2 cellular contexts compared by ENCODE assay signal in genomic region chr16:173861-174769, GRCh38.
TF ChIP-seq lines count a peak whose summit lies in the region.

No MANE protein-coding gene starts in this region.

TF ChIP-seq in Ishikawa, 13 proteins besides CTCF, POLR2A, EP300 and RAD21:
- TF ChIP-seq REST (IDR thresholded peaks at IDR 0.05; ENCODE audit: low read depth) (peak; percentile 74), NFIC (IDR thresholded peaks at IDR 0.05) (peak; percentile 68), MAX (IDR thresholded peaks at IDR 0.05) (0 out of 2 replicates have a peak, but pooled peaks have one; percentile 25)

TF ChIP-seq in HepG2, 621 proteins besides CTCF, POLR2A, EP300 and RAD21:
- peak; percentile 30; the same call in 1 of the 2 replicates for TF ChIP-seq SAP130 (CRISPR knock-in tag; IDR thresholded peaks at IDR 0.05; ENCODE audit: low read depth)
- 0 out of 2 replicates have a peak, but pooled peaks have one; percentile 12 for TF ChIP-seq MEIS2 (CRISPR knock-in tag; IDR thresholded peaks at IDR 0.05)
- peak; percentile 91 for TF ChIP-seq MIER2 (CRISPR knock-in tag; IDR thresholded peaks at IDR 0.05)
- 0 out of 2 replicates have a peak, but pooled peaks have one; percentile 21 for TF ChIP-seq SALL1 (CRISPR knock-in tag; IDR thresholded peaks at IDR 0.05)
- peak; percentile 30; the same call in 1 of the 2 replicates for TF ChIP-seq NFKB2 (CRISPR knock-in tag; IDR thresholded peaks at IDR 0.05; ENCODE audit: borderline replicate concordance)
- peak; percentile 80; the same call in 1 of the 2 replicates for TF ChIP-seq SALL2 (CRISPR knock-in tag; IDR thresholded peaks at IDR 0.05)
- TF ChIP-seq REST (IDR thresholded peaks at IDR 0.05; ENCODE audit: borderline replicate concordance in 1 of 2, low read depth in 1 of 2, low read length in 2 of 2): peak; percentile 20 to 67
- 0 out of 2 replicates have a peak, but pooled peaks have one; percentile 64 for TF ChIP-seq ZNF256 (CRISPR knock-in tag; conservative IDR thresholded peaks at IDR 0.05)
TF ChIP-seq in HepG2: peak in this region for 8; not testable (repeated sequence) for 613.
